In the genomic region with DNA sequence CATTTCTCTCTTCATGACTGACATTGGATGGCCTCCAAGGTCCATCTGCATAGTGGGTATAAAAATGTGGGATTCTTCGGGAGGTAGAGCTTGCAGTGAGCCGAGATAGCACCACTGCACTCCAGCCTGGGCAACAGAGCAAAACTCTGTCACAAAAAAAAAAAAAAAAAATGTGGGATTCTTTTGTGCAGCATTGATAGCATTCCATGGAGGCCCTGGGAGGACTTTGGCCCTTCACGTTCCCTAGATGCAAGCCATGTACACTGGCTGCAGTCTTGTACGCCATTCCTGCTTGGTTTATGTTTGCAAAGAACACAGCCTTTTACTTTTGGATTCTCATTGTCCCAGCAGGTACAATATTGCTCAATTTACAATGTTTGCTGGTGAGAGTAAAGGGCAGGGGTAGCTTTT, we compare ENCODE assay signal across 1 cellular context.
A peak's percentile ranks its signal among the peaks of the same experiment; 100 is the strongest.
TF ChIP-seq lines count a peak whose summit lies in the region.

No MANE protein-coding gene starts in this region.

TF ChIP-seq in HepG2, 621 proteins besides CTCF, POLR2A, EP300 and RAD21 (continued from another document):
- TF ChIP-seq, protein P1, sequence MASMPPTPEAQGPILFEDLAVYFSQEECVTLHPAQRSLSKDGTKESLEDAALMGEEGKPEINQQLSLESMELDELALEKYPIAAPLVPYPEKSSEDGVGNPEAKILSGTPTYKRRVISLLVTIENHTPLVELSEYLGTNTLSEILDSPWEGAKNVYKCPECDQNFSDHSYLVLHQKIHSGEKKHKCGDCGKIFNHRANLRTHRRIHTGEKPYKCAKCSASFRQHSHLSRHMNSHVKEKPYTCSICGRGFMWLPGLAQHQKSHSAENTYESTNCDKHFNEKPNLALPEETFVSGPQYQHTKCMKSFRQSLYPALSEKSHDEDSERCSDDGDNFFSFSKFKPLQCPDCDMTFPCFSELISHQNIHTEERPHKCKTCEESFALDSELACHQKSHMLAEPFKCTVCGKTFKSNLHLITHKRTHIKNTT (CRISPR knock-in tag; IDR thresholded peaks at IDR 0.05), result no peak
- TF ChIP-seq, protein P2, sequence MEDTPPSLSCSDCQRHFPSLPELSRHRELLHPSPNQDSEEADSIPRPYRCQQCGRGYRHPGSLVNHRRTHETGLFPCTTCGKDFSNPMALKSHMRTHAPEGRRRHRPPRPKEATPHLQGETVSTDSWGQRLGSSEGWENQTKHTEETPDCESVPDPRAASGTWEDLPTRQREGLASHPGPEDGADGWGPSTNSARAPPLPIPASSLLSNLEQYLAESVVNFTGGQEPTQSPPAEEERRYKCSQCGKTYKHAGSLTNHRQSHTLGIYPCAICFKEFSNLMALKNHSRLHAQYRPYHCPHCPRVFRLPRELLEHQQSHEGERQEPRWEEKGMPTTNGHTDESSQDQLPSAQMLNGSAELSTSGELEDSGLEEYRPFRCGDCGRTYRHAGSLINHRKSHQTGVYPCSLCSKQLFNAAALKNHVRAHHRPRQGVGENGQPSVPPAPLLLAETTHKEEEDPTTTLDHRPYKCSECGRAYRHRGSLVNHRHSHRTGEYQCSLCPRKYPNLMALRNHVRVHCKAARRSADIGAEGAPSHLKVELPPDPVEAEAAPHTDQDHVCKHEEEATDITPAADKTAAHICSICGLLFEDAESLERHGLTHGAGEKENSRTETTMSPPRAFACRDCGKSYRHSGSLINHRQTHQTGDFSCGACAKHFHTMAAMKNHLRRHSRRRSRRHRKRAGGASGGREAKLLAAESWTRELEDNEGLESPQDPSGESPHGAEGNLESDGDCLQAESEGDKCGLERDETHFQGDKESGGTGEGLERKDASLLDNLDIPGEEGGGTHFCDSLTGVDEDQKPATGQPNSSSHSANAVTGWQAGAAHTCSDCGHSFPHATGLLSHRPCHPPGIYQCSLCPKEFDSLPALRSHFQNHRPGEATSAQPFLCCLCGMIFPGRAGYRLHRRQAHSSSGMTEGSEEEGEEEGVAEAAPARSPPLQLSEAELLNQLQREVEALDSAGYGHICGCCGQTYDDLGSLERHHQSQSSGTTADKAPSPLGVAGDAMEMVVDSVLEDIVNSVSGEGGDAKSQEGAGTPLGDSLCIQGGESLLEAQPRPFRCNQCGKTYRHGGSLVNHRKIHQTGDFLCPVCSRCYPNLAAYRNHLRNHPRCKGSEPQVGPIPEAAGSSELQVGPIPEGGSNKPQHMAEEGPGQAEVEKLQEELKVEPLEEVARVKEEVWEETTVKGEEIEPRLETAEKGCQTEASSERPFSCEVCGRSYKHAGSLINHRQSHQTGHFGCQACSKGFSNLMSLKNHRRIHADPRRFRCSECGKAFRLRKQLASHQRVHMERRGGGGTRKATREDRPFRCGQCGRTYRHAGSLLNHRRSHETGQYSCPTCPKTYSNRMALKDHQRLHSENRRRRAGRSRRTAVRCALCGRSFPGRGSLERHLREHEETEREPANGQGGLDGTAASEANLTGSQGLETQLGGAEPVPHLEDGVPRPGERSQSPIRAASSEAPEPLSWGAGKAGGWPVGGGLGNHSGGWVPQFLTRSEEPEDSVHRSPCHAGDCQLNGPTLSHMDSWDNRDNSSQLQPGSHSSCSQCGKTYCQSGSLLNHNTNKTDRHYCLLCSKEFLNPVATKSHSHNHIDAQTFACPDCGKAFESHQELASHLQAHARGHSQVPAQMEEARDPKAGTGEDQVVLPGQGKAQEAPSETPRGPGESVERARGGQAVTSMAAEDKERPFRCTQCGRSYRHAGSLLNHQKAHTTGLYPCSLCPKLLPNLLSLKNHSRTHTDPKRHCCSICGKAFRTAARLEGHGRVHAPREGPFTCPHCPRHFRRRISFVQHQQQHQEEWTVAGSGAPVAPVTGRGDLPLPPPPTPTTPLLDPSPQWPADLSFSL (CRISPR knock-in tag; IDR thresholded peaks at IDR 0.05), result 0 out of 2 replicates have a peak, but pooled peaks have one; percentile 24
- TF ChIP-seq MAX (IDR thresholded peaks at IDR 0.05) (peak; percentile 37), ZNF44 (CRISPR knock-in tag; IDR thresholded peaks at IDR 0.05) (no peak), ZNF331 (CRISPR knock-in tag; IDR thresholded peaks at IDR 0.05) (peak; percentile 79; the same call in 1 of the 2 replicates), FOXA3 (CRISPR knock-in tag; IDR thresholded peaks at IDR 0.05) (peak; percentile 73), ZNF207 (IDR thresholded peaks at IDR 0.05; ENCODE audit: borderline replicate concordance) (no peak), ZFAT (CRISPR knock-in tag; conservative IDR thresholded peaks at IDR 0.05) (no peak), ATM (IDR thresholded peaks at IDR 0.05; ENCODE audit: borderline replicate concordance) (no peak), TBX2 (CRISPR knock-in tag; IDR thresholded peaks at IDR 0.05; ENCODE audit: borderline replicate concordance) (peak; percentile 69), FOXA1 (IDR thresholded peaks at IDR 0.05) (no peak), FOXA1 (CRISPR knock-in tag; IDR thresholded peaks at IDR 0.05) (peak; percentile 71), ZNF496 (CRISPR knock-in tag; IDR thresholded peaks at IDR 0.05; ENCODE audit: insufficient replicate concordance) (no peak), ZNF260 (CRISPR knock-in tag; IDR thresholded peaks at IDR 0.05; ENCODE audit: borderline replicate concordance, low read depth) (no peak), ZNF414 (CRISPR knock-in tag; IDR thresholded peaks at IDR 0.05) (no peak), NR2C2 (CRISPR knock-in tag; IDR thresholded peaks at IDR 0.05; ENCODE audit: borderline replicate concordance) (peak; percentile 29; the same call in 1 of the 2 replicates), HNF4G (IDR thresholded peaks at IDR 0.05; ENCODE audit: borderline replicate concordance, low read depth, low read length) (peak; percentile 88), HNF4G (CRISPR knock-in tag; IDR thresholded peaks at IDR 0.05; ENCODE audit: borderline replicate concordance, low read depth) (peak; percentile 77; the same call in 1 of the 2 replicates), YEATS4 (CRISPR knock-in tag; IDR thresholded peaks at IDR 0.05; ENCODE audit: borderline replicate concordance) (0 out of 2 replicates have a peak, but pooled peaks have one; percentile 34), SMYD3 (CRISPR knock-in tag; IDR thresholded peaks at IDR 0.05) (0 out of 2 replicates have a peak, but pooled peaks have one; percentile 44), ZNF232 (CRISPR knock-in tag; IDR thresholded peaks at IDR 0.05; ENCODE audit: borderline replicate concordance) (no peak), POGZ (CRISPR knock-in tag; IDR thresholded peaks at IDR 0.05) (peak; percentile 78; the same call in 1 of the 2 replicates), SYNCRIP (IDR thresholded peaks at IDR 0.05; ENCODE audit: insufficient read depth, low read depth, low read length) (no peak), RNF2 (conservative IDR thresholded peaks at IDR 0.05; ENCODE audit: low read depth) (no peak), ZFP62 (CRISPR knock-in tag; IDR thresholded peaks at IDR 0.05) (no peak), HCFC1 (IDR thresholded peaks at IDR 0.05; ENCODE audit: low read depth, low read length) (no peak)
- TF ChIP-seq, protein P3, sequence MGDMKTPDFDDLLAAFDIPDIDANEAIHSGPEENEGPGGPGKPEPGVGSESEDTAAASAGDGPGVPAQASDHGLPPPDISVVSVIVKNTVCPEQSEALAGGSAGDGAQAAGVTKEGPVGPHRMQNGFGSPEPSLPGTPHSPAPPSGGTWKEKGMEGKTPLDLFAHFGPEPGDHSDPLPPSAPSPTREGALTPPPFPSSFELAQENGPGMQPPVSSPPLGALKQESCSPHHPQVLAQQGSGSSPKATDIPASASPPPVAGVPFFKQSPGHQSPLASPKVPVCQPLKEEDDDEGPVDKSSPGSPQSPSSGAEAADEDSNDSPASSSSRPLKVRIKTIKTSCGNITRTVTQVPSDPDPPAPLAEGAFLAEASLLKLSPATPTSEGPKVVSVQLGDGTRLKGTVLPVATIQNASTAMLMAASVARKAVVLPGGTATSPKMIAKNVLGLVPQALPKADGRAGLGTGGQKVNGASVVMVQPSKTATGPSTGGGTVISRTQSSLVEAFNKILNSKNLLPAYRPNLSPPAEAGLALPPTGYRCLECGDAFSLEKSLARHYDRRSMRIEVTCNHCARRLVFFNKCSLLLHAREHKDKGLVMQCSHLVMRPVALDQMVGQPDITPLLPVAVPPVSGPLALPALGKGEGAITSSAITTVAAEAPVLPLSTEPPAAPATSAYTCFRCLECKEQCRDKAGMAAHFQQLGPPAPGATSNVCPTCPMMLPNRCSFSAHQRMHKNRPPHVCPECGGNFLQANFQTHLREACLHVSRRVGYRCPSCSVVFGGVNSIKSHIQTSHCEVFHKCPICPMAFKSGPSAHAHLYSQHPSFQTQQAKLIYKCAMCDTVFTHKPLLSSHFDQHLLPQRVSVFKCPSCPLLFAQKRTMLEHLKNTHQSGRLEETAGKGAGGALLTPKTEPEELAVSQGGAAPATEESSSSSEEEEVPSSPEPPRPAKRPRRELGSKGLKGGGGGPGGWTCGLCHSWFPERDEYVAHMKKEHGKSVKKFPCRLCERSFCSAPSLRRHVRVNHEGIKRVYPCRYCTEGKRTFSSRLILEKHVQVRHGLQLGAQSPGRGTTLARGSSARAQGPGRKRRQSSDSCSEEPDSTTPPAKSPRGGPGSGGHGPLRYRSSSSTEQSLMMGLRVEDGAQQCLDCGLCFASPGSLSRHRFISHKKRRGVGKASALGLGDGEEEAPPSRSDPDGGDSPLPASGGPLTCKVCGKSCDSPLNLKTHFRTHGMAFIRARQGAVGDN (CRISPR knock-in tag; IDR thresholded peaks at IDR 0.05), result no peak
- TF ChIP-seq, protein P4, sequence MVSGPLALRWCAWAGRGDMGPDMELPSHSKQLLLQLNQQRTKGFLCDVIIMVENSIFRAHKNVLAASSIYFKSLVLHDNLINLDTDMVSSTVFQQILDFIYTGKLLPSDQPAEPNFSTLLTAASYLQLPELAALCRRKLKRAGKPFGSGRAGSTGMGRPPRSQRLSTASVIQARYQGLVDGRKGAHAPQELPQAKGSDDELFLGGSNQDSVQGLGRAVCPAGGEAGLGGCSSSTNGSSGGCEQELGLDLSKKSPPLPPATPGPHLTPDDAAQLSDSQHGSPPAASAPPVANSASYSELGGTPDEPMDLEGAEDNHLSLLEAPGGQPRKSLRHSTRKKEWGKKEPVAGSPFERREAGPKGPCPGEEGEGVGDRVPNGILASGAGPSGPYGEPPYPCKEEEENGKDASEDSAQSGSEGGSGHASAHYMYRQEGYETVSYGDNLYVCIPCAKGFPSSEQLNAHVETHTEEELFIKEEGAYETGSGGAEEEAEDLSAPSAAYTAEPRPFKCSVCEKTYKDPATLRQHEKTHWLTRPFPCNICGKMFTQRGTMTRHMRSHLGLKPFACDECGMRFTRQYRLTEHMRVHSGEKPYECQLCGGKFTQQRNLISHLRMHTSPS (CRISPR knock-in tag; IDR thresholded peaks at IDR 0.05; ENCODE audit: low read depth), result no peak
- TF ChIP-seq, protein P5, sequence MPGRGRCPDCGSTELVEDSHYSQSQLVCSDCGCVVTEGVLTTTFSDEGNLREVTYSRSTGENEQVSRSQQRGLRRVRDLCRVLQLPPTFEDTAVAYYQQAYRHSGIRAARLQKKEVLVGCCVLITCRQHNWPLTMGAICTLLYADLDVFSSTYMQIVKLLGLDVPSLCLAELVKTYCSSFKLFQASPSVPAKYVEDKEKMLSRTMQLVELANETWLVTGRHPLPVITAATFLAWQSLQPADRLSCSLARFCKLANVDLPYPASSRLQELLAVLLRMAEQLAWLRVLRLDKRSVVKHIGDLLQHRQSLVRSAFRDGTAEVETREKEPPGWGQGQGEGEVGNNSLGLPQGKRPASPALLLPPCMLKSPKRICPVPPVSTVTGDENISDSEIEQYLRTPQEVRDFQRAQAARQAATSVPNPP (CRISPR knock-in tag; IDR thresholded peaks at IDR 0.05), result no peak
